16 cellular contexts compared by ENCODE assay signal in the genomic region with DNA sequence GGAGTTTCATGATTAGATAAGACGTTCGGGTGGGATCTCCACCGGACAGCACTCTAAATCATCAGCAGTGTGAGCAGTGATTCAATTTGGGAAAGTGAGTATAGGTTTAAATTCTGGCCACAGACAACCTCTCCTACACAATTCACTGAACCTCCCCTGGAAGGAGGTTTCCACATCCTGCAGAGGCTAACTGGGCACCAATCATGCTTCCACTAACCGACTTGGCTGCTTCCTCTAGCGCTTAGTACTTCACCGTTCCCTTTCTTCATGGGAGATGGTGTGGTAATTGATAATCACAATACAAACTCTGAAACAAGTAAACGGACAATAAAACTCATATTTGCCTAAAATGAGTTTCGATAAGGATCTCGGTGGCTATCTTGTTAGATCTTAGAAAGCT. TPM values are rescaled to one million over a fixed set of nuclear protein-coding genes. Genes with fewer than 3 reads are reported as not detected.
DNase-seq lines count a peak whose midpoint lies in the region; ATAC-seq and TF ChIP-seq lines count a peak whose summit lies in the region.
"Had no signal": no experiment of that assay in that cellular context is flagged by ENCODE, and none has a peak within 500 bp of the region (broad histone marks: within the 10 kb centered on the region; RNA-seq: fewer than 3 reads in every experiment).

No MANE protein-coding gene starts in this region.

- no peak for TF ChIP-seq CTCF in IMR-90 (conservative IDR thresholded peaks at IDR 0.05; ENCODE audit: low read depth, low read length)
- no peak for TF ChIP-seq CTCF in HFFc6 (IDR thresholded peaks at IDR 0.05)

- no peak overlapping the region for H3K9ac ChIP-seq in IMR-90 (ENCODE audit: low read depth, low read length)

- POLR2A ChIA-PET in IMR-90 (lab: Charles Lee; ENCODE audit: unreplicated experiment), result no interaction called here

- no peak overlapping the region for H4K5ac ChIP-seq in IMR-90 (ENCODE audit: low read depth, low read length)

- no peak overlapping the region for H2AK5ac ChIP-seq in IMR-90 (ENCODE audit: low read depth, low read length)

- H2AFZ ChIP-seq in IMR-90 (replicated peaks; ENCODE audit: low read length, poor library complexity), result no peak overlapping the region

- H2BK120ac ChIP-seq in IMR-90 (ENCODE audit: low read depth, low read length), result 0 out of 2 replicates have a peak overlapping the region, but pooled peaks have one; percentile 13

- H3K9me3 ChIP-seq in IMR-90 (ENCODE audit: control insufficient read depth, insufficient read depth, low read length), result no peaks in the 10 kb centered on the region
- H3K9me3 ChIP-seq: SJCRH30 had no signal

- 0 out of 2 replicates have a peak, but pooled peaks cover 4% of the 10 kb centered on the region for H3K27me3 ChIP-seq in IMR-90 (ENCODE audit: control insufficient read depth, insufficient read depth, low read length)
- H3K27me3 ChIP-seq: SJCRH30 had no signal

- intact Hi-C loops in IMR-90 (cut with micrococcal nuclease), result no loop called here

- H4K20me1 ChIP-seq in IMR-90 (ENCODE audit: insufficient read depth, low read length), result no peaks in the 10 kb centered on the region

- H2BK5ac ChIP-seq in IMR-90 (ENCODE audit: low read depth, low read length, poor library complexity, severe bottlenecking), result no peak overlapping the region

- no peak overlapping the region for H2BK15ac ChIP-seq in IMR-90 (ENCODE audit: low read depth, low read length)

- H3K9me3 Mint-ChIP-seq in HFFc6, result no peaks in the 10 kb centered on the region
- H3K9me3 Mint-ChIP-seq: IgD-negative memory B cell had no signal

- no peaks in the 10 kb centered on the region for H3K9me1 ChIP-seq in IMR-90 (ENCODE audit: insufficient read depth, low read length)

- H3K36me3 Mint-ChIP-seq in HFFc6 (ENCODE audit: low read depth), result no peaks in the 10 kb centered on the region
- H3K36me3 Mint-ChIP-seq: IgD-negative memory B cell had no signal

- TF ChIP-seq POLR2A in IMR-90 (IDR thresholded peaks at IDR 0.05; ENCODE audit: low read depth, low read length), result no peak

- no peak overlapping the region for H4K8ac ChIP-seq in IMR-90 (ENCODE audit: low read depth in 2 of 2, low read length in 2 of 2)

- H2BK20ac ChIP-seq in IMR-90 (ENCODE audit: low read depth, low read length), result no peak overlapping the region; the same call in 1 of the 2 replicates

- peaks cover 9% of the 10 kb centered on the region for H3K27me3 Mint-ChIP-seq in HFFc6 (ENCODE audit: insufficient read depth)
- H3K27me3 Mint-ChIP-seq: IgD-negative memory B cell had no signal

- H3K79me1 ChIP-seq in IMR-90 (ENCODE audit: low read depth in 1 of 2, low read length in 2 of 2), result no peaks in the 10 kb centered on the region

- H3K14ac ChIP-seq in IMR-90 (replicated peaks; ENCODE audit: low read depth, low read length), result no peak overlapping the region

- no peak overlapping the region for H3K27ac ChIP-seq in IMR-90 (ENCODE audit: insufficient read depth, low read length)
- H3K27ac ChIP-seq in epithelial cell of prostate, result peak overlapping the region; percentile 41
- no peak overlapping the region for H3K27ac ChIP-seq in substantia nigra (ENCODE audit: low read depth, low read length, poor library complexity, severe bottlenecking)
- H3K27ac ChIP-seq: C4-2B, SJCRH30 had no signal

- H3K4me3 ChIP-seq in IMR-90 (ENCODE audit: insufficient read depth, low read depth, low read length), result no peak overlapping the region
- H3K4me3 ChIP-seq: SJCRH30 had no signal

- in situ Hi-C loops in IMR-90 (cut with MboI; ENCODE audit: low sequenced_read_pairs), result no loop called here

- no TSS peak for BruUV-seq in IMR-90 (replicated peaks; lab: Mats Ljungman, UMichigan)

- H3K56ac ChIP-seq in IMR-90 (ENCODE audit: extremely low read depth, insufficient read depth, low read length), result no peak overlapping the region

- WGBS in IMR-90 (ENCODE audit: extremely low coverage in 2 of 2, insufficient read length in 1 of 2), 2 experiments, result no CpG with 5 or more reads among the region's 9 CpGs

- H3K4me1 Mint-ChIP-seq in HFFc6 (ENCODE audit: low read depth), result no peaks in the 10 kb centered on the region
- H3K4me1 Mint-ChIP-seq: IgD-negative memory B cell had no signal

- H3K4me2 ChIP-seq in IMR-90 (ENCODE audit: low read depth, low read length), result no peak overlapping the region

- no peak for TF ChIP-seq RAD21 in IMR-90 (IDR thresholded peaks at IDR 0.05; ENCODE audit: low read length)

- H2AK9ac ChIP-seq in IMR-90 (replicated peaks; ENCODE audit: low read depth, low read length, poor library complexity), result no peak overlapping the region

- DNase-seq in CD1c-positive myeloid dendritic cell (ENCODE audit: extremely low spot score) (peak; percentile 35), IMR-90 (no peak), NOMO-1 treated with dmso at 0.1 percent for 144 hours (lab: John Stamatoyannopoulos, UW; ENCODE audit: unreplicated experiment) (peak; percentile 37), epithelial cell of prostate (ENCODE audit: low read depth, low spot score) (no peak), NCI-H2081 (lab: John Stamatoyannopoulos, UW) (no peak), substantia nigra (lab: John Stamatoyannopoulos, UW) (no peak), pons (ENCODE audit: low spot score) (no peak), HFFc6 (no peak)
- DNase-seq: NCI-H1048, NCI-H82, SJCRH30 had no signal

- H3K4me3 Mint-ChIP-seq in HFFc6, result no peak overlapping the region
- H3K4me3 Mint-ChIP-seq: IgD-negative memory B cell had no signal

- H3K36me3 ChIP-seq in IMR-90 (ENCODE audit: control insufficient read depth, insufficient read depth, low read length), result no peaks in the 10 kb centered on the region
- H3K36me3 ChIP-seq: SJCRH30 had no signal

- CTCF ChIA-PET in IMR-90 (lab: Yijun Ruan, JAX), result interaction anchor here (0.6 kb wide), 2 partner anchors 57 to 81 kb away, joined by 3 read pairs; no protein-coding TSS in a partner anchor

- no peak overlapping the region for H3K27ac Mint-ChIP-seq in HFFc6
- H3K27ac Mint-ChIP-seq: IgD-negative memory B cell had no signal

- H3K18ac ChIP-seq in IMR-90 (ENCODE audit: low read depth, low read length), result no peak overlapping the region

- no peak overlapping the region for H3K4ac ChIP-seq in IMR-90 (ENCODE audit: low read depth, low read length)

- H3K23ac ChIP-seq in IMR-90 (ENCODE audit: low read depth, low read length), result no peak overlapping the region

- H4K91ac ChIP-seq in IMR-90 (ENCODE audit: insufficient read depth, low read depth, low read length), result no peak overlapping the region

- H3K4me1 ChIP-seq in IMR-90 (ENCODE audit: control insufficient read depth, insufficient read depth, low read length), result 0 out of 2 replicates have a peak, but pooled peaks cover 2% of the 10 kb centered on the region
- H3K4me1 ChIP-seq: SJCRH30 had no signal

- ATAC-seq in IMR-90 (ENCODE audit: low read depth), result no peak

- dilution Hi-C loops in IMR-90 (cut with HindIII; ENCODE audit: low sequenced_read_pairs, unreplicated experiment), result no loop called here

TF ChIP-seq in IMR-90, 13 proteins besides CTCF, POLR2A, EP300 and RAD21:
- no peak for TF ChIP-seq MAFK (IDR thresholded peaks at IDR 0.05; ENCODE audit: low read depth, low read length)

RNA-seq across cellular contexts. Expression of gene CXCL9, which starts 5.5 kb away (rescaled TPM):
- total RNA-seq in IMR-90 (2012; rRNA removed), result not detected in 2 replicates
- not detected in 2 replicates for polyA plus RNA-seq in IMR-90 (2012; rRNA removed)
- polyA plus RNA-seq in IMR-90 (2012; cell fraction: cytosol; rRNA removed), result not detected in 2 replicates
- polyA plus RNA-seq in IMR-90 (2012; cell fraction: nucleus; rRNA removed; ENCODE audit: low replicate concordance), result not detected in 2 replicates
- total RNA-seq in HFFc6 (2021; fragmentation: NEBNext Ultra II Directional; extraction: Animal tissue kit (Norgen Biotek cat#: 25700)), result not detected
- total RNA-seq: A673, Daoy, HT1080, SJCRH30 had no signal
- polyA plus RNA-seq: IgD-negative memory B cell had no signal

RNA-seq across cellular contexts. Expression of gene SDAD1, which starts 11.0 kb away (rescaled TPM):
- 27.4 and 35.3 TPM in 2 replicates for total RNA-seq in IMR-90 (2012; rRNA removed)
- polyA plus RNA-seq in IMR-90 (2012; rRNA removed), result 14.4 and 16.8 TPM in 2 replicates
- polyA plus RNA-seq in IMR-90 (2012; cell fraction: cytosol; rRNA removed), result 3.2 and 3.4 TPM in 2 replicates
- 2.8 and 14.4 TPM in 2 replicates for polyA plus RNA-seq in IMR-90 (2012; cell fraction: nucleus; rRNA removed; ENCODE audit: low replicate concordance)
- 10 to 100 TPM; 38.0 to 47.2 (median 41.6) TPM for total RNA-seq in HFFc6 (2021; fragmentation: NEBNext Ultra II Directional; extraction: Animal tissue kit (Norgen Biotek cat#: 25700))

RNA-seq across cellular contexts. Expression of gene CXCL10, which starts 21.5 kb away (rescaled TPM):
- 0.18 and 0.28 TPM in 2 replicates for total RNA-seq in IMR-90 (2012; rRNA removed)
- polyA plus RNA-seq in IMR-90 (2012; rRNA removed), result 0.14 and 0.15 TPM in 2 replicates
- polyA plus RNA-seq in IMR-90 (2012; cell fraction: cytosol; rRNA removed), result 0.05 TPM in 1 of 2 replicates, not detected in the other
- 0.07 TPM in 1 of 2 replicates, not detected in the other for polyA plus RNA-seq in IMR-90 (2012; cell fraction: nucleus; rRNA removed; ENCODE audit: low replicate concordance)
- not detected for total RNA-seq in HFFc6 (2021; fragmentation: NEBNext Ultra II Directional; extraction: Animal tissue kit (Norgen Biotek cat#: 25700))
- total RNA-seq: HT1080, SJCRH30 had no signal

RNA-seq across cellular contexts. Expression of gene CXCL11, which starts 34.1 kb away (rescaled TPM):
- total RNA-seq in IMR-90 (2012; rRNA removed), result under 0.01 TPM in 2 replicates
- polyA plus RNA-seq in IMR-90 (2012; rRNA removed), result not detected in 2 replicates
- polyA plus RNA-seq in IMR-90 (2012; cell fraction: cytosol; rRNA removed), result not detected in 2 replicates
- not detected in 2 replicates for polyA plus RNA-seq in IMR-90 (2012; cell fraction: nucleus; rRNA removed; ENCODE audit: low replicate concordance)
- total RNA-seq in HFFc6 (2021; fragmentation: NEBNext Ultra II Directional; extraction: Animal tissue kit (Norgen Biotek cat#: 25700)), result not detected
- total RNA-seq: HT1080, SJCRH30 had no signal
- polyA plus RNA-seq: IgD-negative memory B cell had no signal

Comparison
In these comparisons a context has a peak if more than half of its experiments do, and no peak if none do; other contexts are left out.
1. DNase-seq: peak in CD1c-positive myeloid dendritic cell (single experiment) and NOMO-1 treated with dmso at 0.1 percent for 144 hours (single experiment); none in IMR-90 (single experiment), epithelial cell of prostate (single experiment), NCI-H2081 (0 of 2), substantia nigra (0 of 49), pons (single experiment) and HFFc6 (single experiment).